ENCODE assay signal across 15 cellular contexts in genomic region chr1:108597041-108597440, GRCh38.
"Had no signal": no experiment of that assay in that cellular context is flagged by ENCODE, and none has a peak within 500 bp of the region (broad histone marks: within the 10 kb centered on the region; RNA-seq: fewer than 3 reads in every experiment).

No MANE protein-coding gene starts in this region.

- H3K27ac Mint-ChIP-seq: activated CD4-positive, alpha-beta T cell treated with anti-CD3 and anti-CD28 coated beads, Interleukin-2, amount 10 ng/mL, durations not matched to agents 24 days and 14 days; activated T-helper 2 cell treated with anti-CD3 and anti-CD28 coated beads, Interferon-gamma antibody, Interleukin-2, Interleukin-4, amounts not matched to agents 10 μg/mL and 5 μg/mL and 100 μg/mL, durations not matched to agents 14 hours and 24 hours and 36 hours had no signal

- H3K9me3 ChIP-seq: adrenal gland, gastroesophageal sphincter, tibial artery had no signal

- ATAC-seq: gastroesophageal sphincter, left ventricle myocardium superior had no signal

- H3K4me3 Mint-ChIP-seq: activated CD4-positive, alpha-beta T cell treated with anti-CD3 and anti-CD28 coated beads, Interleukin-2, amount 10 ng/mL, durations not matched to agents 24 days and 14 days had no signal

- DNase-seq: activated CD4-positive, alpha-beta T cell treated with anti-CD3 and anti-CD28 coated beads, Interleukin-2, amount 10 ng/mL, durations not matched to agents 24 days and 14 days; activated CD8-positive, alpha-beta memory T cell treated with anti-CD3 and anti-CD28 coated beads for 24 hours; activated naive CD4-positive, alpha-beta T cell treated with anti-CD3 and anti-CD28 coated beads, Interleukin-2, amount 50 U/mL, for 16 hours; adrenal gland; caudate nucleus; cortex of kidney; effector CD8-positive, alpha-beta T cell; kidney; left ventricle myocardium superior; mesendoderm; posterior cingulate gyrus; stimulated activated CD4-positive, alpha-beta T cell treated with anti-CD3 and anti-CD28 coated beads, Interleukin-4, amount 100 ng/mL, for 4 hours; tibial artery had no signal

- H3K9me3 Mint-ChIP-seq: activated CD4-positive, alpha-beta T cell treated with anti-CD3 and anti-CD28 coated beads, Interleukin-2, amount 10 ng/mL, durations not matched to agents 24 days and 14 days; activated T-helper 2 cell treated with anti-CD3 and anti-CD28 coated beads, Interferon-gamma antibody, Interleukin-2, Interleukin-4, amounts not matched to agents 10 μg/mL and 5 μg/mL and 100 μg/mL, durations not matched to agents 14 hours and 24 hours and 36 hours had no signal

- H3K27me3 Mint-ChIP-seq: activated CD4-positive, alpha-beta T cell treated with anti-CD3 and anti-CD28 coated beads, Interleukin-2, amount 10 ng/mL, durations not matched to agents 24 days and 14 days had no signal
